Comparison of ENCODE assay signal across 1 cellular context in genomic region chr22:23767303-23767672, GRCh38.
TF ChIP-seq lines count a peak whose summit lies in the region.

No MANE protein-coding gene starts in this region.

TF ChIP-seq in GM12878, 131 proteins besides CTCF, POLR2A, EP300 and RAD21:
- TF ChIP-seq ZNF592 (IDR thresholded peaks at IDR 0.05): no peak
- no peak for TF ChIP-seq SMAD5 (IDR thresholded peaks at IDR 0.05; ENCODE audit: low read depth)
- no peak for TF ChIP-seq RFX5 (IDR thresholded peaks at IDR 0.05; ENCODE audit: low read depth, low read length)
- TF ChIP-seq EZH2 (IDR thresholded peaks at IDR 0.05; ENCODE audit: borderline replicate concordance, control insufficient read depth, low read depth, low read length): no peak
- no peak for TF ChIP-seq ZNF687 (IDR thresholded peaks at IDR 0.05)
- no peak for TF ChIP-seq E2F8 (IDR thresholded peaks at IDR 0.05; ENCODE audit: low read depth, partially characterized antibody)
- no peak for TF ChIP-seq ZNF384 (IDR thresholded peaks at IDR 0.05; ENCODE audit: borderline replicate concordance, low read depth, low read length)
- no peak for TF ChIP-seq TCF12 (IDR thresholded peaks at IDR 0.05; ENCODE audit: low read depth, low read length)
- no peak for TF ChIP-seq NR2F1 (conservative IDR thresholded peaks at IDR 0.05)
- no peak for TF ChIP-seq MXI1 (IDR thresholded peaks at IDR 0.05; ENCODE audit: low read depth, low read length)
- no peak for TF ChIP-seq ATF2 (IDR thresholded peaks at IDR 0.05; ENCODE audit: low read length)
- TF ChIP-seq ETV6 (conservative IDR thresholded peaks at IDR 0.05 in 1 of 2, IDR thresholded peaks at IDR 0.05 in 1 of 2; ENCODE audit: borderline replicate concordance in 1 of 2, low read depth in 1 of 2): no peak
- TF ChIP-seq SMARCA5 (IDR thresholded peaks at IDR 0.05): no peak
